Comparison of ENCODE assay signal across 13 cellular contexts in genomic region chr11:20351870-20352269, GRCh38.
"Had no signal": no experiment of that assay in that cellular context is flagged by ENCODE, and none has a peak within 500 bp of the region (broad histone marks: within the 10 kb centered on the region; RNA-seq: fewer than 3 reads in every experiment).

No MANE protein-coding gene starts in this region.

- H3K4me3 ChIP-seq: colonic mucosa, heart left ventricle, pancreas had no signal

- ATAC-seq: heart left ventricle, pancreas had no signal

- DNase-seq: colonic mucosa; erythroblast; foreskin melanocyte; heart left ventricle; hippocampal formation; occipital lobe; pancreas; right cardiac atrium; small intestine; stimulated activated CD4-positive, alpha-beta T cell treated with anti-CD3 and anti-CD28 coated beads, Interleukin-12 subunit alpha, Interleukin-12 subunit beta, amount 100 ng/mL, for 4 hours; stimulated activated naive CD4-positive, alpha-beta T cell treated with Interleukin-2 at 50 U/mL for 16 hours had no signal

- H3K27me3 ChIP-seq: colonic mucosa, heart left ventricle, pancreas had no signal

- H3K27me3 Mint-ChIP-seq: progenitor cell of endocrine pancreas had no signal

- H3K27ac ChIP-seq: colonic mucosa, heart left ventricle, pancreas had no signal

- H3K4me3 Mint-ChIP-seq: nephron had no signal

- H3K9me3 Mint-ChIP-seq: nephron had no signal

- H3K27ac Mint-ChIP-seq: nephron, progenitor cell of endocrine pancreas had no signal

- H3K36me3 ChIP-seq: colonic mucosa, heart left ventricle, pancreas had no signal
